ENCODE assay signal across 8 cellular contexts in genomic region chr11:94493443-94494199, GRCh38. TPM values are rescaled to one million over a fixed set of nuclear protein-coding genes. Genes with fewer than 3 reads are reported as not detected.
DNase-seq lines count a peak whose midpoint lies in the region; ATAC-seq lines count a peak whose summit lies in the region.

ANKRD49 (plus strand) TSS chr11:94493984; CDS start chr11:94496694, 2,710 bp downstream.
MRE11 (minus strand) TSS chr11:94493844; CDS start chr11:94492801, 1,043 bp downstream.

- peak within 1 kb of the TSS; percentile 80 for H3K27ac ChIP-seq in GM23248

- peaks cover 14% of the 10 kb centered on the region; the same call in 1 of the 2 replicates for H3K36me3 ChIP-seq in GM23248 (ENCODE audit: low read depth)

- peak within 1 kb of the TSS; percentile 86 for H3K4me3 ChIP-seq in GM23248

- no peaks in the 10 kb centered on the region for H3K27me3 ChIP-seq in GM23248 (replicated peaks; ENCODE audit: insufficient read depth)

- no peaks in the 10 kb centered on the region for H3K9me3 Mint-ChIP-seq in activated T-helper 1 cell treated with anti-CD3 and anti-CD28 coated beads, Interleukin-12 subunit alpha, Interleukin-12 subunit beta, Interleukin-2, Interleukin-4 antibody, amounts not matched to agents 30 ng/mL and 10 ng/mL and 1 ng/mL, durations not matched to agents 14 hours and 24 hours and 36 hours
- no peaks in the 10 kb centered on the region for H3K9me3 Mint-ChIP-seq in naive B cell
- H3K9me3 Mint-ChIP-seq in stimulated activated memory B cell treated with anti-CD40 and anti-IgM and Interleukin-4, amounts not matched to agents 10 μg/mL and 1 μg/mL and 100 μg/mL, for 72 hours: no peaks in the 10 kb centered on the region

- H3K4me3 Mint-ChIP-seq in activated T-helper 1 cell treated with anti-CD3 and anti-CD28 coated beads, Interleukin-12 subunit alpha, Interleukin-12 subunit beta, Interleukin-2, Interleukin-4 antibody, amounts not matched to agents 30 ng/mL and 10 ng/mL and 1 ng/mL, durations not matched to agents 14 hours and 24 hours and 36 hours: peak within 1 kb of the TSS; percentile 94
- H3K4me3 Mint-ChIP-seq in naive B cell: peak within 1 kb of the TSS; percentile 94 to 99 (median 98)
- H3K4me3 Mint-ChIP-seq in stimulated activated memory B cell treated with anti-CD40 and anti-IgM and Interleukin-4, amounts not matched to agents 10 μg/mL and 1 μg/mL and 100 μg/mL, for 72 hours: peak within 1 kb of the TSS; percentile 87

- H3F3A ChIP-seq in GM23248 (ENCODE audit: insufficient read depth): no peaks in the 10 kb centered on the region

- no peaks in the 10 kb centered on the region for H3K9me2 ChIP-seq in GM23248 (ENCODE audit: insufficient read depth)

- H2AFZ ChIP-seq in GM23248: peak within 1 kb of the TSS; percentile 98

- DNase-seq in DMS79 treated with DMSO at 0.1 percent for 48 hours (lab: John Stamatoyannopoulos, UW) (peak; percentile 98), GM23248 (peak; percentile 99), Kasumi-1 (lab: John Stamatoyannopoulos, UW) (peak; percentile 97), RPMI7951 (ENCODE audit: low read depth) (peak; percentile 97), fibroblast of gingiva (ENCODE audit: low read depth) (peak; percentile 98), naive B cell (peak; percentile 96)
- DNase-seq in activated T-helper 1 cell treated with anti-CD3 and anti-CD28 coated beads, Interleukin-12 subunit alpha, Interleukin-12 subunit beta, Interleukin-2, Interleukin-4 antibody, amounts not matched to agents 30 ng/mL and 10 ng/mL and 1 ng/mL, durations not matched to agents 14 hours and 24 hours and 36 hours (ENCODE audit: low spot score): peak; percentile 96

- ATAC-seq in naive B cell (ENCODE audit: low read depth in 2 of 2): peak; percentile 98
- peak; percentile 100 for ATAC-seq in stimulated activated memory B cell treated with anti-CD40 and anti-IgM and Interleukin-4, amounts not matched to agents 10 μg/mL and 1 μg/mL and 100 μg/mL, for 72 hours

- H3K4me2 ChIP-seq in GM23248 (ENCODE audit: unreplicated experiment): peak within 1 kb of the TSS; percentile 96

- WGBS in GM23248 (ENCODE audit: low coverage in 1 of 2, low lambda C conversion rate in 2 of 2, missing lambda C conversion rate in 2 of 2), 2 experiments: 1% methylated on average over 52 to 54 of the region's 54 CpGs

- H3K4me1 ChIP-seq in GM23248 (ENCODE audit: insufficient read depth): peaks cover 24% of the 10 kb centered on the region

- peaks cover 28% of the 10 kb centered on the region for H3K36me3 Mint-ChIP-seq in activated T-helper 1 cell treated with anti-CD3 and anti-CD28 coated beads, Interleukin-12 subunit alpha, Interleukin-12 subunit beta, Interleukin-2, Interleukin-4 antibody, amounts not matched to agents 30 ng/mL and 10 ng/mL and 1 ng/mL, durations not matched to agents 14 hours and 24 hours and 36 hours (ENCODE audit: low read depth)
- peaks cover 18 to 26% of the 10 kb centered on the region in 2 donors for H3K36me3 Mint-ChIP-seq in naive B cell
- H3K36me3 Mint-ChIP-seq in stimulated activated memory B cell treated with anti-CD40 and anti-IgM and Interleukin-4, amounts not matched to agents 10 μg/mL and 1 μg/mL and 100 μg/mL, for 72 hours: peaks cover 26% of the 10 kb centered on the region

- intact Hi-C loops in activated T-helper 1 cell treated with anti-CD3 and anti-CD28 coated beads, Interleukin-12 subunit alpha, Interleukin-12 subunit beta, Interleukin-2, Interleukin-4 antibody, amounts not matched to agents 30 ng/mL and 10 ng/mL and 1 ng/mL, durations not matched to agents 14 hours and 24 hours and 36 hours (cut with micrococcal nuclease): loop anchor here (1.0 to 10.0 kb wide), 13 partner anchors 20 to 1296 kb away; partner anchors contain the start of genes C11orf54, CEP295, CWC15 and FAM76B

- H3K27ac Mint-ChIP-seq in activated T-helper 1 cell treated with anti-CD3 and anti-CD28 coated beads, Interleukin-12 subunit alpha, Interleukin-12 subunit beta, Interleukin-2, Interleukin-4 antibody, amounts not matched to agents 30 ng/mL and 10 ng/mL and 1 ng/mL, durations not matched to agents 14 hours and 24 hours and 36 hours: peak within 1 kb of the TSS; percentile 92
- H3K27ac Mint-ChIP-seq in naive B cell: peak within 1 kb of the TSS; percentile 96 to 98 (median 98)
- H3K27ac Mint-ChIP-seq in stimulated activated memory B cell treated with anti-CD40 and anti-IgM and Interleukin-4, amounts not matched to agents 10 μg/mL and 1 μg/mL and 100 μg/mL, for 72 hours: peak within 1 kb of the TSS; percentile 95

- no peaks in the 10 kb centered on the region for H3K27me3 Mint-ChIP-seq in activated T-helper 1 cell treated with anti-CD3 and anti-CD28 coated beads, Interleukin-12 subunit alpha, Interleukin-12 subunit beta, Interleukin-2, Interleukin-4 antibody, amounts not matched to agents 30 ng/mL and 10 ng/mL and 1 ng/mL, durations not matched to agents 14 hours and 24 hours and 36 hours (ENCODE audit: insufficient read depth)
- H3K27me3 Mint-ChIP-seq in naive B cell: no peaks in the 10 kb centered on the region
- H3K27me3 Mint-ChIP-seq in stimulated activated memory B cell treated with anti-CD40 and anti-IgM and Interleukin-4, amounts not matched to agents 10 μg/mL and 1 μg/mL and 100 μg/mL, for 72 hours: no peaks in the 10 kb centered on the region

- H4K20me1 ChIP-seq in GM23248 (ENCODE audit: insufficient read depth): no peaks in the 10 kb centered on the region

- peak within 1 kb of the TSS; percentile 94 for H3K9ac ChIP-seq in GM23248

- in situ Hi-C loops in GM23248 (cut with MboI): loop anchor here (10.0 kb wide), 1 partner anchor 599 kb away; no protein-coding TSS in a partner anchor

- peaks cover 44% of the 10 kb centered on the region for H3K79me2 ChIP-seq in GM23248 (ENCODE audit: insufficient read depth)

- peaks cover 36% of the 10 kb centered on the region for H3K4me1 Mint-ChIP-seq in activated T-helper 1 cell treated with anti-CD3 and anti-CD28 coated beads, Interleukin-12 subunit alpha, Interleukin-12 subunit beta, Interleukin-2, Interleukin-4 antibody, amounts not matched to agents 30 ng/mL and 10 ng/mL and 1 ng/mL, durations not matched to agents 14 hours and 24 hours and 36 hours (ENCODE audit: low read depth)
- H3K4me1 Mint-ChIP-seq in naive B cell: peaks cover 21 to 33% (median 25%) of the 10 kb centered on the region in 3 donors
- H3K4me1 Mint-ChIP-seq in stimulated activated memory B cell treated with anti-CD40 and anti-IgM and Interleukin-4, amounts not matched to agents 10 μg/mL and 1 μg/mL and 100 μg/mL, for 72 hours: peaks cover 37% of the 10 kb centered on the region

- H3K9me3 ChIP-seq in GM23248 (ENCODE audit: low read depth): no peaks in the 10 kb centered on the region

RNA-seq across cellular contexts. Expression of gene ANKRD49, which starts in this region (rescaled TPM):
- total RNA-seq in GM23248 (2014; rRNA removed; shearing (Covaris generic)): 18.6 and 37.2 TPM in 2 replicates
- 13.9 and 14.1 TPM in 2 replicates for polyA plus RNA-seq in GM23248 (2016; fragmentation: Nextera tagmentation; extraction: Ambion mirVana)
- total RNA-seq in RPMI7951 (2014; rRNA removed; shearing (Covaris generic)): 18.1 and 24.2 TPM in 2 replicates
- 20.0 and 21.2 TPM in 2 replicates for total RNA-seq in activated T-helper 1 cell treated with anti-CD3 and anti-CD28 coated beads, Interleukin-12 subunit alpha, Interleukin-12 subunit beta, Interleukin-2, Interleukin-4 antibody, amounts not matched to agents 30 ng/mL and 10 ng/mL and 1 ng/mL, durations not matched to agents 14 hours and 24 hours and 36 hours
- polyA plus RNA-seq in naive B cell (ENCODE audit: low read depth in 6 of 6): 10 to 100 TPM; 36.1 to 64.2 (median 51.3) TPM

RNA-seq across cellular contexts. Expression of gene MRE11, which starts in this region (rescaled TPM):
- 8.5 and 15.6 TPM in 2 replicates for total RNA-seq in GM23248 (2014; rRNA removed; shearing (Covaris generic))
- 10.6 and 10.7 TPM in 2 replicates for polyA plus RNA-seq in GM23248 (2016; fragmentation: Nextera tagmentation; extraction: Ambion mirVana)
- 27.0 and 30.3 TPM in 2 replicates for total RNA-seq in RPMI7951 (2014; rRNA removed; shearing (Covaris generic))
- total RNA-seq in activated T-helper 1 cell treated with anti-CD3 and anti-CD28 coated beads, Interleukin-12 subunit alpha, Interleukin-12 subunit beta, Interleukin-2, Interleukin-4 antibody, amounts not matched to agents 30 ng/mL and 10 ng/mL and 1 ng/mL, durations not matched to agents 14 hours and 24 hours and 36 hours: 43.8 and 45.9 TPM in 2 replicates
- polyA plus RNA-seq in naive B cell (ENCODE audit: low read depth in 6 of 6): 10 to 100 TPM in 5 of 6 donors, 1 to 10 TPM in 1; 9.7 to 19.5 (median 14.9) TPM

Comparison
In these comparisons a context has a peak if more than half of its experiments do, and no peak if none do; other contexts are left out.
1. Peak in every context shown above with its lines: DNase-seq, ATAC-seq, H3K4me3 ChIP-seq and H3K27ac ChIP-seq.